ENCODE assay signal across 6 cellular contexts in genomic region chr7:11247545-11247944, GRCh38.
"Had no signal": no experiment of that assay in that cellular context is flagged by ENCODE, and none has a peak within 500 bp of the region (broad histone marks: within the 10 kb centered on the region; RNA-seq: fewer than 3 reads in every experiment).

No MANE protein-coding gene starts in this region.

- DNase-seq: IMR-90, KBM-7, KG1 had no signal

- H3K4me3 ChIP-seq: K562 had no signal

- H3K27ac ChIP-seq: HL-60 had no signal

- ATAC-seq: HepG2, K562 had no signal
